In genomic region chr5:6633469-6634326, GRCh38 we compare ENCODE assay signal across 2 cellular contexts.
TF ChIP-seq lines count a peak whose summit lies in the region.

No MANE protein-coding gene starts in this region.

TF ChIP-seq in PFSK-1, 5 proteins besides CTCF, POLR2A, EP300 and RAD21 (continued from another document):
- TF ChIP-seq, protein P1, sequence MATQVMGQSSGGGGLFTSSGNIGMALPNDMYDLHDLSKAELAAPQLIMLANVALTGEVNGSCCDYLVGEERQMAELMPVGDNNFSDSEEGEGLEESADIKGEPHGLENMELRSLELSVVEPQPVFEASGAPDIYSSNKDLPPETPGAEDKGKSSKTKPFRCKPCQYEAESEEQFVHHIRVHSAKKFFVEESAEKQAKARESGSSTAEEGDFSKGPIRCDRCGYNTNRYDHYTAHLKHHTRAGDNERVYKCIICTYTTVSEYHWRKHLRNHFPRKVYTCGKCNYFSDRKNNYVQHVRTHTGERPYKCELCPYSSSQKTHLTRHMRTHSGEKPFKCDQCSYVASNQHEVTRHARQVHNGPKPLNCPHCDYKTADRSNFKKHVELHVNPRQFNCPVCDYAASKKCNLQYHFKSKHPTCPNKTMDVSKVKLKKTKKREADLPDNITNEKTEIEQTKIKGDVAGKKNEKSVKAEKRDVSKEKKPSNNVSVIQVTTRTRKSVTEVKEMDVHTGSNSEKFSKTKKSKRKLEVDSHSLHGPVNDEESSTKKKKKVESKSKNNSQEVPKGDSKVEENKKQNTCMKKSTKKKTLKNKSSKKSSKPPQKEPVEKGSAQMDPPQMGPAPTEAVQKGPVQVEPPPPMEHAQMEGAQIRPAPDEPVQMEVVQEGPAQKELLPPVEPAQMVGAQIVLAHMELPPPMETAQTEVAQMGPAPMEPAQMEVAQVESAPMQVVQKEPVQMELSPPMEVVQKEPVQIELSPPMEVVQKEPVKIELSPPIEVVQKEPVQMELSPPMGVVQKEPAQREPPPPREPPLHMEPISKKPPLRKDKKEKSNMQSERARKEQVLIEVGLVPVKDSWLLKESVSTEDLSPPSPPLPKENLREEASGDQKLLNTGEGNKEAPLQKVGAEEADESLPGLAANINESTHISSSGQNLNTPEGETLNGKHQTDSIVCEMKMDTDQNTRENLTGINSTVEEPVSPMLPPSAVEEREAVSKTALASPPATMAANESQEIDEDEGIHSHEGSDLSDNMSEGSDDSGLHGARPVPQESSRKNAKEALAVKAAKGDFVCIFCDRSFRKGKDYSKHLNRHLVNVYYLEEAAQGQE (IDR thresholded peaks at IDR 0.05; ENCODE audit: insufficient read depth in 1 of 2, low read depth in 2 of 2, low read length in 2 of 2): no peak
- TF ChIP-seq TAF1 (IDR thresholded peaks at IDR 0.05; ENCODE audit: borderline replicate concordance, insufficient read depth, low read length): no peak
TF ChIP-seq in PFSK-1: peak in this region for 1.

TF ChIP-seq in HepG2, 621 proteins besides CTCF, POLR2A, EP300 and RAD21 (continued from another document and continues in another):
- TF ChIP-seq ZNF280B (CRISPR knock-in tag; IDR thresholded peaks at IDR 0.05; ENCODE audit: borderline replicate concordance): no peak
- TF ChIP-seq ZFP82 (CRISPR knock-in tag; IDR thresholded peaks at IDR 0.05; ENCODE audit: borderline replicate concordance): no peak
- TF ChIP-seq, protein P2, sequence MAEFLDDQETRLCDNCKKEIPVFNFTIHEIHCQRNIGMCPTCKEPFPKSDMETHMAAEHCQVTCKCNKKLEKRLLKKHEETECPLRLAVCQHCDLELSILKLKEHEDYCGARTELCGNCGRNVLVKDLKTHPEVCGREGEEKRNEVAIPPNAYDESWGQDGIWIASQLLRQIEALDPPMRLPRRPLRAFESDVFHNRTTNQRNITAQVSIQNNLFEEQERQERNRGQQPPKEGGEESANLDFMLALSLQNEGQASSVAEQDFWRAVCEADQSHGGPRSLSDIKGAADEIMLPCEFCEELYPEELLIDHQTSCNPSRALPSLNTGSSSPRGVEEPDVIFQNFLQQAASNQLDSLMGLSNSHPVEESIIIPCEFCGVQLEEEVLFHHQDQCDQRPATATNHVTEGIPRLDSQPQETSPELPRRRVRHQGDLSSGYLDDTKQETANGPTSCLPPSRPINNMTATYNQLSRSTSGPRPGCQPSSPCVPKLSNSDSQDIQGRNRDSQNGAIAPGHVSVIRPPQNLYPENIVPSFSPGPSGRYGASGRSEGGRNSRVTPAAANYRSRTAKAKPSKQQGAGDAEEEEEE (CRISPR knock-in tag; IDR thresholded peaks at IDR 0.05; ENCODE audit: borderline replicate concordance): no peak
- no peak for TF ChIP-seq HNRNPL (IDR thresholded peaks at IDR 0.05; ENCODE audit: low read depth, low read length)
- no peak for TF ChIP-seq SNRNP70 (IDR thresholded peaks at IDR 0.05; ENCODE audit: low read depth, low read length)
- TF ChIP-seq ZNF619 (CRISPR knock-in tag; IDR thresholded peaks at IDR 0.05): no peak
- no peak for TF ChIP-seq ZBTB7B (CRISPR knock-in tag; IDR thresholded peaks at IDR 0.05)
- 0 out of 2 replicates have a peak, but pooled peaks have one; percentile 48 for TF ChIP-seq KDM5B (CRISPR knock-in tag; IDR thresholded peaks at IDR 0.05; ENCODE audit: borderline replicate concordance)
- TF ChIP-seq, protein P3, sequence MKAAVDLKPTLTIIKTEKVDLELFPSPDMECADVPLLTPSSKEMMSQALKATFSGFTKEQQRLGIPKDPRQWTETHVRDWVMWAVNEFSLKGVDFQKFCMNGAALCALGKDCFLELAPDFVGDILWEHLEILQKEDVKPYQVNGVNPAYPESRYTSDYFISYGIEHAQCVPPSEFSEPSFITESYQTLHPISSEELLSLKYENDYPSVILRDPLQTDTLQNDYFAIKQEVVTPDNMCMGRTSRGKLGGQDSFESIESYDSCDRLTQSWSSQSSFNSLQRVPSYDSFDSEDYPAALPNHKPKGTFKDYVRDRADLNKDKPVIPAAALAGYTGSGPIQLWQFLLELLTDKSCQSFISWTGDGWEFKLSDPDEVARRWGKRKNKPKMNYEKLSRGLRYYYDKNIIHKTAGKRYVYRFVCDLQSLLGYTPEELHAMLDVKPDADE (CRISPR knock-in tag; IDR thresholded peaks at IDR 0.05): peak; percentile 39; the same call in 1 of the 2 replicates
- TF ChIP-seq TRIM24 (CRISPR knock-in tag; IDR thresholded peaks at IDR 0.05): no peak
- TF ChIP-seq MTA3 (CRISPR knock-in tag; IDR thresholded peaks at IDR 0.05): no peak
- peak; percentile 69 for TF ChIP-seq ZNF777 (CRISPR knock-in tag; IDR thresholded peaks at IDR 0.05)
- TF ChIP-seq, protein P4, sequence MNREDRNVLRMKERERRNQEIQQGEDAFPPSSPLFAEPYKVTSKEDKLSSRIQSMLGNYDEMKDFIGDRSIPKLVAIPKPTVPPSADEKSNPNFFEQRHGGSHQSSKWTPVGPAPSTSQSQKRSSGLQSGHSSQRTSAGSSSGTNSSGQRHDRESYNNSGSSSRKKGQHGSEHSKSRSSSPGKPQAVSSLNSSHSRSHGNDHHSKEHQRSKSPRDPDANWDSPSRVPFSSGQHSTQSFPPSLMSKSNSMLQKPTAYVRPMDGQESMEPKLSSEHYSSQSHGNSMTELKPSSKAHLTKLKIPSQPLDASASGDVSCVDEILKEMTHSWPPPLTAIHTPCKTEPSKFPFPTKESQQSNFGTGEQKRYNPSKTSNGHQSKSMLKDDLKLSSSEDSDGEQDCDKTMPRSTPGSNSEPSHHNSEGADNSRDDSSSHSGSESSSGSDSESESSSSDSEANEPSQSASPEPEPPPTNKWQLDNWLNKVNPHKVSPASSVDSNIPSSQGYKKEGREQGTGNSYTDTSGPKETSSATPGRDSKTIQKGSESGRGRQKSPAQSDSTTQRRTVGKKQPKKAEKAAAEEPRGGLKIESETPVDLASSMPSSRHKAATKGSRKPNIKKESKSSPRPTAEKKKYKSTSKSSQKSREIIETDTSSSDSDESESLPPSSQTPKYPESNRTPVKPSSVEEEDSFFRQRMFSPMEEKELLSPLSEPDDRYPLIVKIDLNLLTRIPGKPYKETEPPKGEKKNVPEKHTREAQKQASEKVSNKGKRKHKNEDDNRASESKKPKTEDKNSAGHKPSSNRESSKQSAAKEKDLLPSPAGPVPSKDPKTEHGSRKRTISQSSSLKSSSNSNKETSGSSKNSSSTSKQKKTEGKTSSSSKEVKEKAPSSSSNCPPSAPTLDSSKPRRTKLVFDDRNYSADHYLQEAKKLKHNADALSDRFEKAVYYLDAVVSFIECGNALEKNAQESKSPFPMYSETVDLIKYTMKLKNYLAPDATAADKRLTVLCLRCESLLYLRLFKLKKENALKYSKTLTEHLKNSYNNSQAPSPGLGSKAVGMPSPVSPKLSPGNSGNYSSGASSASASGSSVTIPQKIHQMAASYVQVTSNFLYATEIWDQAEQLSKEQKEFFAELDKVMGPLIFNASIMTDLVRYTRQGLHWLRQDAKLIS (CRISPR knock-in tag; IDR thresholded peaks at IDR 0.05): no peak
- TF ChIP-seq SOX13 (IDR thresholded peaks at IDR 0.05): no peak
- TF ChIP-seq SOX13 (CRISPR knock-in tag; conservative IDR thresholded peaks at IDR 0.05 in 1 of 2, IDR thresholded peaks at IDR 0.05 in 1 of 2): no peak
- no peak for TF ChIP-seq MBD4 (IDR thresholded peaks at IDR 0.05; ENCODE audit: borderline replicate concordance, low read length)
- TF ChIP-seq SMYD3 (CRISPR knock-in tag; IDR thresholded peaks at IDR 0.05): no peak
- no peak for TF ChIP-seq ZNF546 (CRISPR knock-in tag; conservative IDR thresholded peaks at IDR 0.05)
- no peak for TF ChIP-seq PRPF4 (IDR thresholded peaks at IDR 0.05; ENCODE audit: low read depth, low read length, poor library complexity, severe bottlenecking)
- no peak for TF ChIP-seq KLF6 (CRISPR knock-in tag; IDR thresholded peaks at IDR 0.05)
- no peak for TF ChIP-seq ZNF878 (CRISPR knock-in tag; IDR thresholded peaks at IDR 0.05)
- no peak for TF ChIP-seq ZBTB7A (CRISPR knock-in tag; IDR thresholded peaks at IDR 0.05)
- TF ChIP-seq ZNF800 (CRISPR knock-in tag; IDR thresholded peaks at IDR 0.05): peak; percentile 97
- no peak for TF ChIP-seq PHF21A (CRISPR knock-in tag; IDR thresholded peaks at IDR 0.05)
- TF ChIP-seq ISX (CRISPR knock-in tag; conservative IDR thresholded peaks at IDR 0.05): no peak; the same call in 1 of the 2 replicates
- no peak for TF ChIP-seq KLF11 (CRISPR knock-in tag; IDR thresholded peaks at IDR 0.05)
- TF ChIP-seq HNRNPLL (IDR thresholded peaks at IDR 0.05; ENCODE audit: low read depth, low read length, poor library complexity, severe bottlenecking): peak; percentile 84
- no peak for TF ChIP-seq NFE2L2 (IDR thresholded peaks at IDR 0.05; ENCODE audit: low read length)
- TF ChIP-seq ZNF235 (CRISPR knock-in tag; IDR thresholded peaks at IDR 0.05; ENCODE audit: borderline replicate concordance): 0 out of 2 replicates have a peak, but pooled peaks have one; percentile 21
- TF ChIP-seq AGO2 (optimal IDR thresholded peaks at IDR 0.05; ENCODE audit: low read depth, low read length): no peak
- no peak for TF ChIP-seq SPEN (CRISPR knock-in tag; IDR thresholded peaks at IDR 0.05; ENCODE audit: low read depth)
- no peak for TF ChIP-seq ZIK1 (CRISPR knock-in tag; IDR thresholded peaks at IDR 0.05; ENCODE audit: borderline replicate concordance, low read depth)
- peak; percentile 80 for TF ChIP-seq ZNF687 (CRISPR knock-in tag; IDR thresholded peaks at IDR 0.05)
- no peak for TF ChIP-seq RXRB (CRISPR knock-in tag; IDR thresholded peaks at IDR 0.05; ENCODE audit: borderline replicate concordance)
- no peak for TF ChIP-seq ZNF430 (CRISPR knock-in tag; IDR thresholded peaks at IDR 0.05)
- 0 out of 2 replicates have a peak, but pooled peaks have one; percentile 47 for TF ChIP-seq ZBTB2 (CRISPR knock-in tag; IDR thresholded peaks at IDR 0.05; ENCODE audit: low read depth)
